8 cellular contexts compared by ENCODE assay signal in genomic region chr16:47143329-47143676, GRCh38. TPM values are rescaled to one million over a fixed set of nuclear protein-coding genes. Genes with fewer than 3 reads are reported as not detected.
A peak's percentile ranks its signal among the peaks of the same experiment; 100 is the strongest.
DNase-seq lines count a peak whose midpoint lies in the region; ATAC-seq and TF ChIP-seq lines count a peak whose summit lies in the region.

No MANE protein-coding gene starts in this region.

- peaks cover 23% of the 10 kb centered on the region for H3K27me3 ChIP-seq in NT2/D1 (ENCODE audit: insufficient read depth, insufficient read length)

- H3K9me3 Mint-ChIP-seq in activated CD8-positive, alpha-beta memory T cell treated with anti-CD3 and anti-CD28 coated beads, Interleukin-2, amount 10 ng/mL, durations not matched to agents 7 days and 5 days (ENCODE audit: low read depth) = no peaks in the 10 kb centered on the region
- H3K9me3 Mint-ChIP-seq in naive B cell = no peaks in the 10 kb centered on the region
- H3K9me3 Mint-ChIP-seq in stimulated activated naive CD8-positive, alpha-beta T cell treated with anti-CD3 and anti-CD28 coated beads, Interleukin-15, amount 100 ng/mL, for 72 hours = no peaks in the 10 kb centered on the region

- peaks cover 35% of the 10 kb centered on the region for H3K4me1 Mint-ChIP-seq in activated CD8-positive, alpha-beta memory T cell treated with anti-CD3 and anti-CD28 coated beads, Interleukin-2, amount 10 ng/mL, durations not matched to agents 7 days and 5 days
- H3K4me1 Mint-ChIP-seq in naive B cell = peaks cover 12 to 19% (median 15%) of the 10 kb centered on the region in 3 donors
- peaks cover 23% of the 10 kb centered on the region for H3K4me1 Mint-ChIP-seq in stimulated activated naive CD8-positive, alpha-beta T cell treated with anti-CD3 and anti-CD28 coated beads, Interleukin-15, amount 100 ng/mL, for 72 hours

- peaks cover 2% of the 10 kb centered on the region for H3K36me3 ChIP-seq in NT2/D1 (ENCODE audit: insufficient read depth, insufficient read length, low read length)

- peaks cover 27% of the 10 kb centered on the region for H3K9me3 ChIP-seq in NT2/D1 (ENCODE audit: insufficient read depth, low read length)

- peak overlapping the region; percentile 86 for H3K9ac ChIP-seq in NT2/D1 (ENCODE audit: insufficient read length, low read depth)

- peak overlapping the region; percentile 72 for H3K4me3 ChIP-seq in NT2/D1 (ENCODE audit: insufficient read length, low read depth)

- CTCF ChIA-PET in activated CD8-positive, alpha-beta memory T cell treated with anti-CD3 and anti-CD28 coated beads, Interleukin-2, amount 10 ng/mL, durations not matched to agents 7 days and 5 days (lab: Charles Lee) = interaction anchor here (0.8 to 4.9 kb wide), 22 partner anchors 8 to 1023 kb away, joined by 3 to 57 read pairs (median 4); partner anchors contain the start of gene DNAJA2

- DNase-seq in COLO829 (ENCODE audit: low spot score) = peak; percentile 13
- peak; percentile 60 for DNase-seq in NT2/D1 (ENCODE audit: low read depth, low spot score)
- DNase-seq in activated CD8-positive, alpha-beta memory T cell treated with anti-CD3 and anti-CD28 coated beads, Interleukin-2, amount 10 ng/mL, durations not matched to agents 7 days and 5 days = peak; percentile 76
- DNase-seq in erythroblast (lab: John Stamatoyannopoulos, UW) = peak; percentile 77 to 84
- DNase-seq in naive B cell = peak; percentile 64
- DNase-seq in stimulated activated naive CD8-positive, alpha-beta T cell treated with anti-CD3 and anti-CD28 coated beads, Interleukin-15, amount 100 ng/mL, for 72 hours = peak; percentile 75 to 81

- H3K27me3 Mint-ChIP-seq in activated CD8-positive, alpha-beta memory T cell treated with anti-CD3 and anti-CD28 coated beads, Interleukin-2, amount 10 ng/mL, durations not matched to agents 7 days and 5 days = peaks cover 22% of the 10 kb centered on the region
- H3K27me3 Mint-ChIP-seq in naive B cell = peaks cover 0 to 27% (median 5%) of the 10 kb centered on the region in 3 donors
- H3K27me3 Mint-ChIP-seq in stimulated activated naive CD8-positive, alpha-beta T cell treated with anti-CD3 and anti-CD28 coated beads, Interleukin-15, amount 100 ng/mL, for 72 hours = peaks cover 45% of the 10 kb centered on the region

- H3K4me3 Mint-ChIP-seq in activated CD8-positive, alpha-beta memory T cell treated with anti-CD3 and anti-CD28 coated beads, Interleukin-2, amount 10 ng/mL, durations not matched to agents 7 days and 5 days = peak overlapping the region; percentile 66
- H3K4me3 Mint-ChIP-seq in naive B cell = peak overlapping the region in 3 of 8 donors; percentile 74 to 90 (median 79)
- peak overlapping the region; percentile 65 to 67 for H3K4me3 Mint-ChIP-seq in stimulated activated naive CD8-positive, alpha-beta T cell treated with anti-CD3 and anti-CD28 coated beads, Interleukin-15, amount 100 ng/mL, for 72 hours

- ATAC-seq in GM19463 (IDR thresholded peaks at IDR 0.05; ENCODE audit: unreplicated experiment) (peak; percentile 63), HG03521 (IDR thresholded peaks at IDR 0.05; ENCODE audit: unreplicated experiment) (peak; percentile 62), naive B cell (ENCODE audit: low read depth in 2 of 2) (peak; percentile 67)
- ATAC-seq in activated CD8-positive, alpha-beta memory T cell treated with anti-CD3 and anti-CD28 coated beads, Interleukin-2, amount 10 ng/mL, durations not matched to agents 7 days and 5 days = peak; percentile 76
- peak; percentile 86 for ATAC-seq in stimulated activated naive CD8-positive, alpha-beta T cell treated with anti-CD3 and anti-CD28 coated beads, Interleukin-15, amount 100 ng/mL, for 72 hours

- no peak overlapping the region for H3K27ac Mint-ChIP-seq in activated CD8-positive, alpha-beta memory T cell treated with anti-CD3 and anti-CD28 coated beads, Interleukin-2, amount 10 ng/mL, durations not matched to agents 7 days and 5 days
- no peak overlapping the region for H3K27ac Mint-ChIP-seq in naive B cell
- H3K27ac Mint-ChIP-seq in stimulated activated naive CD8-positive, alpha-beta T cell treated with anti-CD3 and anti-CD28 coated beads, Interleukin-15, amount 100 ng/mL, for 72 hours = no peak overlapping the region

- TF ChIP-seq POLR2A in erythroblast (IDR thresholded peaks at IDR 0.05; ENCODE audit: low read length) = no peak

- H3K4me1 ChIP-seq in NT2/D1 (ENCODE audit: insufficient read depth, insufficient read length) = no peaks in the 10 kb centered on the region

- peaks cover 1% of the 10 kb centered on the region for H3K36me3 Mint-ChIP-seq in activated CD8-positive, alpha-beta memory T cell treated with anti-CD3 and anti-CD28 coated beads, Interleukin-2, amount 10 ng/mL, durations not matched to agents 7 days and 5 days
- no peaks in the 10 kb centered on the region for H3K36me3 Mint-ChIP-seq in naive B cell

RNA-seq across cellular contexts. Expression of gene NETO2, which starts 0.4 kb away (rescaled TPM):
- 10 to 100 TPM in 1 of 2 experiments, 1 to 10 TPM in 1; 8.6 to 19.8 TPM for total RNA-seq in activated CD8-positive, alpha-beta memory T cell treated with anti-CD3 and anti-CD28 coated beads, Interleukin-2, amount 10 ng/mL, durations not matched to agents 7 days and 5 days
- 1 to 10 TPM in 3 of 6 donors, under 1 TPM in 3; 0.37 to 3.6 (median 0.97) TPM for polyA plus RNA-seq in naive B cell (ENCODE audit: low read depth in 6 of 6)

Comparison
In these comparisons a context has a peak if more than half of its experiments do, and no peak if none do; other contexts are left out.
1. Peak in every context shown above with its lines: DNase-seq, ATAC-seq and H3K4me3 ChIP-seq.
2. DNase-seq: peak in every context shown above with its lines; median percentile 80 in erythroblast; 78 in stimulated activated naive CD8-positive, alpha-beta T cell treated with anti-CD3 and anti-CD28 coated beads, Interleukin-15, amount 100 ng/mL, for 72 hours; 76 in activated CD8-positive, alpha-beta memory T cell treated with anti-CD3 and anti-CD28 coated beads, Interleukin-2, amount 10 ng/mL, durations not matched to agents 7 days and 5 days; 64 in naive B cell; 60 in NT2/D1; 13 in COLO829.